ENCODE assay signal across 24 cellular contexts in genomic region chr17:78532311-78532710, GRCh38. TPM values are rescaled to one million over a fixed set of nuclear protein-coding genes. Genes with fewer than 3 reads are reported as not detected.
DNase-seq lines count a peak whose midpoint lies in the region; ATAC-seq and TF ChIP-seq lines count a peak whose summit lies in the region.
"Had no signal": no experiment of that assay in that cellular context is flagged by ENCODE, and none has a peak within 500 bp of the region (broad histone marks: within the 10 kb centered on the region; RNA-seq: fewer than 3 reads in every experiment).

No MANE protein-coding gene starts in this region.

- H3K9ac ChIP-seq in neuronal stem cell (ENCODE audit: low read depth, low read length, poor library complexity) = no peak overlapping the region
- H3K9ac ChIP-seq: neural progenitor cell had no signal

- H3K18ac ChIP-seq in neuronal stem cell (ENCODE audit: low read length) = no peak overlapping the region

- peaks cover 1% of the 10 kb centered on the region for H3K79me1 ChIP-seq in neuronal stem cell (ENCODE audit: low read depth, low read length)

- no peaks in the 10 kb centered on the region for H3K36me3 ChIP-seq in RWPE2 (ENCODE audit: low read depth)
- peaks cover 0 to 1% of the 10 kb centered on the region in 2 donors for H3K36me3 ChIP-seq in neuronal stem cell (replicated peaks in 1 of 2; ENCODE audit: control insufficient read depth in 2 of 2, insufficient read depth in 2 of 2, low read length in 2 of 2)
- H3K36me3 ChIP-seq: neural progenitor cell, sigmoid colon, stomach, tibial nerve, WERI-Rb-1 had no signal

- peak in 2 of 3 experiments; percentile 23 to 51 for DNase-seq in NCI-H1417 (lab: John Stamatoyannopoulos, UW)
- no peak for DNase-seq in NCI-H1417 treated with DMSO at 0.1 percent for 48 hours (lab: John Stamatoyannopoulos, UW)
- peak; percentile 11 for DNase-seq in NCI-H1105 (lab: John Stamatoyannopoulos, UW)
- peak; percentile 29 for DNase-seq in RWPE2 (ENCODE audit: low spot score)
- no peak for DNase-seq in neuronal stem cell (ENCODE audit: low spot score)
- no peak for DNase-seq in LoVo (ENCODE audit: low spot score)
- DNase-seq in dermis blood vessel endothelial cell = no peak
- DNase-seq in NCI-H187 treated with DMSO at 0.1 percent for 48 hours (lab: John Stamatoyannopoulos, UW) = no peak
- DNase-seq: activated CD4-positive, alpha-beta T cell treated with anti-CD3 and anti-CD28 coated beads, Interleukin-2, amount 10 ng/mL, durations not matched to agents 7 days and 5 days; activated naive CD8-positive, alpha-beta T cell treated with anti-CD3 and anti-CD28 coated beads for 36 hours; AML-193; caudate nucleus; CD4-positive, alpha-beta memory T cell; DMS153; GDM1; MV-4-11; NCI-H2081 treated with DMSO at 0.1 percent for 48 hours; sigmoid colon; stomach; T-helper 9 cell; WERI-Rb-1 had no signal

- H3K9me3 ChIP-seq in RWPE2 (ENCODE audit: severe bottlenecking) = no peaks in the 10 kb centered on the region
- H3K9me3 ChIP-seq in neuronal stem cell (replicated peaks in 1 of 2; ENCODE audit: control insufficient read depth in 2 of 2, insufficient read depth in 1 of 2, low read depth in 1 of 2, low read length in 2 of 2) = no peaks in the 10 kb centered on the region
- H3K9me3 ChIP-seq: sigmoid colon, stomach, tibial nerve had no signal

- no peaks in the 10 kb centered on the region for H3K27me3 ChIP-seq in RWPE2 (ENCODE audit: insufficient read depth, poor library complexity, severe bottlenecking)
- H3K27me3 ChIP-seq in neuronal stem cell (ENCODE audit: control insufficient read depth in 3 of 3, insufficient read depth in 3 of 3, low read depth in 1 of 3, low read length in 3 of 3) = peaks cover 0 to 2% (median 0%) of the 10 kb centered on the region in 3 experiments
- H3K27me3 ChIP-seq: neural progenitor cell, sigmoid colon had no signal

- H2AK5ac ChIP-seq in neuronal stem cell (ENCODE audit: low read depth, low read length) = peak overlapping the region; percentile 53

- H4K8ac ChIP-seq in neuronal stem cell (ENCODE audit: low read depth, low read length) = no peak overlapping the region

- no peak overlapping the region for H4K91ac ChIP-seq in neuronal stem cell (ENCODE audit: low read depth, low read length, poor library complexity)

- H2BK12ac ChIP-seq in neuronal stem cell (ENCODE audit: low read length) = no peak overlapping the region

- no peak overlapping the region for H3K14ac ChIP-seq in neuronal stem cell (ENCODE audit: low read length)

- H3K4ac ChIP-seq in neuronal stem cell (ENCODE audit: low read length) = no peak overlapping the region

- H2AFZ ChIP-seq in neuronal stem cell (ENCODE audit: low read length) = no peak overlapping the region
- H2AFZ ChIP-seq: neural progenitor cell had no signal

- H2BK15ac ChIP-seq in neuronal stem cell (ENCODE audit: low read length) = no peak overlapping the region

- no peak overlapping the region for H3K4me3 ChIP-seq in RWPE2 (ENCODE audit: severe bottlenecking)
- no peak overlapping the region for H3K4me3 ChIP-seq in neuronal stem cell (ENCODE audit: low read length in 2 of 2)
- H3K4me3 ChIP-seq: neural progenitor cell, sigmoid colon, stomach, tibial nerve had no signal

- no peak overlapping the region for H3K27ac ChIP-seq in RWPE2 (ENCODE audit: poor library complexity, severe bottlenecking)
- no peak overlapping the region for H3K27ac ChIP-seq in neuronal stem cell (replicated peaks; ENCODE audit: low read length)
- H3K27ac ChIP-seq: 22Rv1, neural progenitor cell, sigmoid colon, stomach, tibial nerve, WERI-Rb-1 had no signal

- no CpG with 5 or more reads among the region's 5 CpGs for WGBS in neuronal stem cell (ENCODE audit: extremely low coverage in 2 of 2, insufficient read length in 2 of 2, insufficient replicate concordance in 1 of 2), 2 donors

- TF ChIP-seq CTCF in RWPE2 (IDR thresholded peaks at IDR 0.05; ENCODE audit: poor library complexity, severe bottlenecking) = no peak

- H3K23ac ChIP-seq in neuronal stem cell (ENCODE audit: low read depth, low read length, poor library complexity) = peak overlapping the region; percentile 25

- no peak for ATAC-seq in RWPE2 (ENCODE audit: low read depth)

- no peak overlapping the region for H2BK5ac ChIP-seq in neuronal stem cell (ENCODE audit: low read length)

- H3K4me2 ChIP-seq in neuronal stem cell (ENCODE audit: insufficient read depth, low read length, poor library complexity, severe bottlenecking) = no peak overlapping the region
- H3K4me2 ChIP-seq: neural progenitor cell had no signal

- H3K4me1 ChIP-seq in RWPE2 (ENCODE audit: insufficient read depth, poor library complexity, severe bottlenecking) (peaks cover 20% of the 10 kb centered on the region), neuronal stem cell (ENCODE audit: control insufficient read depth in 2 of 2, insufficient read depth in 1 of 2, low read depth in 1 of 2, low read length in 2 of 2) (peaks cover 0 to 2% of the 10 kb centered on the region in 2 donors)
- H3K4me1 ChIP-seq: neural progenitor cell, tibial nerve had no signal

- H2BK120ac ChIP-seq in neuronal stem cell (ENCODE audit: low read depth, low read length) = no peak overlapping the region

RNA-seq across cellular contexts. Expression of gene DNAH17, which starts 44.9 kb away (rescaled TPM):
- 0.03 TPM for polyA plus RNA-seq in neuronal stem cell (2013, experiment 1 of 2)
- polyA plus RNA-seq in neuronal stem cell (2013, experiment 2 of 2) = 0.04 TPM
- 0.42 and 0.51 TPM in 2 replicates for total RNA-seq in dermis blood vessel endothelial cell

Comparison
In these comparisons a context has a peak if more than half of its experiments do, and no peak if none do; other contexts are left out.
1. DNase-seq: peak in NCI-H1417 (2 of 3), NCI-H1105 (single experiment) and RWPE2 (single experiment); none in NCI-H1417 treated with DMSO at 0.1 percent for 48 hours (single experiment), neuronal stem cell (single experiment), LoVo (single experiment), dermis blood vessel endothelial cell (single experiment) and NCI-H187 treated with DMSO at 0.1 percent for 48 hours (single experiment).